Comparison of ENCODE assay signal across 17 cellular contexts in genomic region chr13:43133792-43134191, GRCh38.
"Had no signal": no experiment of that assay in that cellular context is flagged by ENCODE, and none has a peak within 500 bp of the region (broad histone marks: within the 10 kb centered on the region; RNA-seq: fewer than 3 reads in every experiment).

No MANE protein-coding gene starts in this region.

- H3K4me3 ChIP-seq: esophagus muscularis mucosa, gastrocnemius medialis, right atrium auricular region, smooth muscle cell, testis, tibial nerve, upper lobe of right lung, vagina had no signal

- H3K4me1 ChIP-seq: gastrocnemius medialis, right atrium auricular region, testis, tibial nerve, upper lobe of right lung, vagina had no signal

- H3K4me3 Mint-ChIP-seq: naive thymus-derived CD4-positive, alpha-beta T cell; stimulated activated effector memory CD8-positive, alpha-beta T cell treated with anti-CD3 and anti-CD28 coated beads, Interleukin-12 subunit alpha, Interleukin-12 subunit beta, amount 100 ng/mL, for 72 hours; stimulated activated naive CD8-positive, alpha-beta T cell treated with anti-CD3 and anti-CD28 coated beads, Interleukin-15, amount 100 ng/mL, for 72 hours had no signal

- H3K36me3 Mint-ChIP-seq: stimulated activated effector memory CD8-positive, alpha-beta T cell treated with anti-CD3 and anti-CD28 coated beads, Interleukin-12 subunit alpha, Interleukin-12 subunit beta, amount 100 ng/mL, for 72 hours had no signal

- H3K9me3 ChIP-seq: esophagus muscularis mucosa, gastrocnemius medialis, right atrium auricular region, testis, tibial nerve, upper lobe of right lung, vagina had no signal

- H3K4me1 Mint-ChIP-seq: stimulated activated effector memory CD8-positive, alpha-beta T cell treated with anti-CD3 and anti-CD28 coated beads, Interleukin-12 subunit alpha, Interleukin-12 subunit beta, amount 100 ng/mL, for 72 hours; stimulated activated naive CD8-positive, alpha-beta T cell treated with anti-CD3 and anti-CD28 coated beads, Interleukin-15, amount 100 ng/mL, for 72 hours had no signal

- ATAC-seq: gastrocnemius medialis; naive thymus-derived CD4-positive, alpha-beta T cell; stimulated activated effector memory CD8-positive, alpha-beta T cell treated with anti-CD3 and anti-CD28 coated beads, Interleukin-12 subunit alpha, Interleukin-12 subunit beta, amount 100 ng/mL, for 72 hours; stimulated activated naive CD8-positive, alpha-beta T cell treated with anti-CD3 and anti-CD28 coated beads, Interleukin-15, amount 100 ng/mL, for 72 hours; upper lobe of right lung had no signal

- H3K36me3 ChIP-seq: esophagus muscularis mucosa, gastrocnemius medialis, right atrium auricular region, tibial nerve, upper lobe of right lung, vagina had no signal

- DNase-seq: effector memory CD4-positive, alpha-beta T cell; gastrocnemius medialis; mesendoderm; naive thymus-derived CD4-positive, alpha-beta T cell; posterior cingulate gyrus; stimulated activated CD4-positive, alpha-beta T cell treated with anti-CD3 and anti-CD28 coated beads, Interleukin-4, amount 100 ng/mL, for 1 hour; stimulated activated CD8-positive, alpha-beta memory T cell treated with anti-CD3 and anti-CD28 coated beads, Interleukin-4, amount 100 ng/mL, for 48 hours; stimulated activated naive CD8-positive, alpha-beta T cell treated with anti-CD3 and anti-CD28 coated beads, Interleukin-15, amount 100 ng/mL, for 72 hours; testis; upper lobe of right lung had no signal

- H3K27me3 Mint-ChIP-seq: stimulated activated naive CD8-positive, alpha-beta T cell treated with anti-CD3 and anti-CD28 coated beads, Interleukin-15, amount 100 ng/mL, for 72 hours had no signal

- H3K27me3 ChIP-seq: esophagus muscularis mucosa, gastrocnemius medialis, right atrium auricular region, testis, tibial nerve, vagina had no signal

- H3K9me3 Mint-ChIP-seq: stimulated activated effector memory CD8-positive, alpha-beta T cell treated with anti-CD3 and anti-CD28 coated beads, Interleukin-12 subunit alpha, Interleukin-12 subunit beta, amount 100 ng/mL, for 72 hours; stimulated activated naive CD8-positive, alpha-beta T cell treated with anti-CD3 and anti-CD28 coated beads, Interleukin-15, amount 100 ng/mL, for 72 hours had no signal

- H3K27ac Mint-ChIP-seq: naive thymus-derived CD4-positive, alpha-beta T cell; stimulated activated effector memory CD8-positive, alpha-beta T cell treated with anti-CD3 and anti-CD28 coated beads, Interleukin-12 subunit alpha, Interleukin-12 subunit beta, amount 100 ng/mL, for 72 hours; stimulated activated naive CD8-positive, alpha-beta T cell treated with anti-CD3 and anti-CD28 coated beads, Interleukin-15, amount 100 ng/mL, for 72 hours had no signal

- H3K27ac ChIP-seq: epithelial cell of prostate, esophagus muscularis mucosa, gastrocnemius medialis, right atrium auricular region, testis, tibial nerve, upper lobe of right lung, vagina had no signal
